15 cellular contexts compared by ENCODE assay signal in genomic region chr1:235108185-235108593, GRCh38.
A peak's percentile ranks its signal among the peaks of the same experiment; 100 is the strongest.
DNase-seq lines count a peak whose midpoint lies in the region; ATAC-seq and TF ChIP-seq lines count a peak whose summit lies in the region.
"Had no signal": no experiment of that assay in that cellular context is flagged by ENCODE, and none has a peak within 500 bp of the region (broad histone marks: within the 10 kb centered on the region; RNA-seq: fewer than 3 reads in every experiment).

No MANE protein-coding gene starts in this region.

- peak; percentile 20 for TF ChIP-seq POLR2A in NB4 (IDR thresholded peaks at IDR 0.05; ENCODE audit: extremely low read depth, insufficient read length)

- H3K4me3 ChIP-seq in NB4 (ENCODE audit: low read depth, low read length) = no peak overlapping the region
- H3K4me3 ChIP-seq: SJCRH30 had no signal

- TF ChIP-seq CTCF in NB4 (IDR thresholded peaks at IDR 0.05; ENCODE audit: low read depth, low read length) = no peak

- ATAC-seq in HG03442 (IDR thresholded peaks at IDR 0.05; ENCODE audit: unreplicated experiment) (no peak), GM21529 (IDR thresholded peaks at IDR 0.05; ENCODE audit: unreplicated experiment) (no peak)

- DNase-seq in activated effector memory CD4-positive, alpha-beta T cell treated with anti-CD3 and anti-CD28 coated beads, Interleukin-2, amount 50 U/mL, for 16 hours = peak; percentile 41
- DNase-seq in activated effector memory CD4-positive, alpha-beta T cell treated with Interleukin-2 at 50 U/mL for 16 hours = no peak
- DNase-seq in NB4 (ENCODE audit: low read depth) (no peak), ecto neural progenitor cell (ENCODE audit: low spot score) (peak; percentile 25), HPDE6-E6E7 (ENCODE audit: extremely low spot score) (no peak)
- DNase-seq: CD8-positive, alpha-beta memory T cell; H7; NCI-H1436 treated with DMSO at 0.1 percent for 48 hours; NCI-H2081; NCI-H510A treated with DMSO at 0.1 percent for 48 hours; RPMI8226; SJCRH30; SW 1271 had no signal

Comparison
In these comparisons a context has a peak if more than half of its experiments do, and no peak if none do; other contexts are left out.
1. DNase-seq: peak in activated effector memory CD4-positive, alpha-beta T cell treated with anti-CD3 and anti-CD28 coated beads, Interleukin-2, amount 50 U/mL, for 16 hours (single experiment) and ecto neural progenitor cell (single experiment); none in activated effector memory CD4-positive, alpha-beta T cell treated with Interleukin-2 at 50 U/mL for 16 hours (single experiment), NB4 (single experiment) and HPDE6-E6E7 (single experiment).